ENCODE assay signal across 18 cellular contexts in the genomic region with DNA sequence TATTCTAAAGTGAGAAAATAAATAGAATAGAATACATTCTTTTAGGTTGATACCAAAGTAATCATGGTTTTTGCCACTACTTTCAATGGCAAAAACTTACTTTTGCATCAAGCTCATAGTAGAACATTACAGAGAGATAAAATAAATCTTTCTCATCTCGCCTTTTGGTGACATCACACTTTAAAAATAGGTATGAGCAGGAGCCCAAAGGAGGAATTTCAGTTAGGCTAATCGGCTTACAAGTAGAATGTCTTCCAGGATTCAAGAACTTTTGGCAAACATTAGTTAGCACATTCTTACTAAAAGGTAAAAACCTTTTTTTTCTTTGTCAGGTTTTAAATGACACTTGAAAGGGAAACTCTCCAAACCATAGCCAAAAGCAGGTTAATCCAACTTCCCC. TPM values are rescaled to one million over a fixed set of nuclear protein-coding genes. Genes with fewer than 3 reads are reported as not detected.
DNase-seq lines count a peak whose midpoint lies in the region; ATAC-seq, FAIRE-seq and TF ChIP-seq lines count a peak whose summit lies in the region.
"Had no signal": no experiment of that assay in that cellular context is flagged by ENCODE, and none has a peak within 500 bp of the region (broad histone marks: within the 10 kb centered on the region; RNA-seq: fewer than 3 reads in every experiment).

No MANE protein-coding gene starts in this region.

- H3K18ac ChIP-seq in mesendoderm (ENCODE audit: low read length): no peak overlapping the region

- H3K23ac ChIP-seq in mesendoderm (ENCODE audit: low read length): no peak overlapping the region

- H2BK120ac ChIP-seq in mesendoderm (ENCODE audit: low read depth, low read length): no peak overlapping the region

- peaks cover 48% of the 10 kb centered on the region for H3K4me1 ChIP-seq in left ventricle myocardium inferior
- H3K4me1 ChIP-seq in heart left ventricle: peaks cover 0 to 42% (median 5%) of the 10 kb centered on the region in 12 donors
- H3K4me1 ChIP-seq in mesendoderm (ENCODE audit: control insufficient read depth, low read depth, low read length): no peaks in the 10 kb centered on the region
- no peaks in the 10 kb centered on the region for H3K4me1 ChIP-seq in HepG2 (ENCODE audit: insufficient read depth, low read length)
- H3K4me1 ChIP-seq: A549 had no signal

- WGBS in heart left ventricle, 4 donors: 38 to 43% (median 42%) methylated on average over 2 of the region's 2 CpGs
- no CpG with 5 or more reads among the region's 2 CpGs for WGBS in mesendoderm (ENCODE audit: extremely low coverage, insufficient coverage, low lambda C conversion rate)
- WGBS in HepG2 (ENCODE audit: low lambda C conversion rate): 2% methylated on average over 2 of the region's 2 CpGs

- no peak for TF ChIP-seq RAD21 in HepG2 (CRISPR knock-in tag; IDR thresholded peaks at IDR 0.05)

- in situ Hi-C loops in HepG2 (cut with HindIII; ENCODE audit: extremely low pct_ligation_motif_present, low pct_unique_long_range_greater_than_20kb): loop anchor here (10.0 kb wide), 1 partner anchor 113 kb away; no protein-coding TSS in a partner anchor

- POLR2A ChIA-PET in HepG2 (lab: Yijun Ruan, JAX): no interaction called here

- TF ChIP-seq POLR2A in heart left ventricle (IDR thresholded peaks at IDR 0.05) (no peak), HepG2 (IDR thresholded peaks at IDR 0.05; ENCODE audit: insufficient read depth in 1 of 2, low read depth in 2 of 2, low read length in 2 of 2) (no peak)

- no peak for FAIRE-seq in HepG2 (lab: Jason Lieb, UNC)
- FAIRE-seq: A549, GM12892 had no signal

- intact Hi-C loops in left ventricle myocardium inferior (cut with micrococcal nuclease): loop anchor here (10.0 kb wide), 1 partner anchor 733 kb away; no protein-coding TSS in a partner anchor
- intact Hi-C loops in heart left ventricle (cut with DNase I): loop anchor here in 6 of 10 donors (10.0 kb wide), 5 partner anchors 113 to 943 kb away; no protein-coding TSS in a partner anchor
- intact Hi-C loops in HepG2 (cut with micrococcal nuclease; ENCODE audit: unreplicated experiment): no loop called here

- H4K5ac ChIP-seq in mesendoderm (ENCODE audit: low read length): no peak overlapping the region

- no TSS peak for BruUV-seq in HepG2 (replicated peaks; lab: Mats Ljungman, UMichigan)

- H4K8ac ChIP-seq in mesendoderm (ENCODE audit: low read depth, low read length): no peak overlapping the region

- no peaks in the 10 kb centered on the region for H4K20me1 ChIP-seq in HepG2 (ENCODE audit: insufficient read depth, low read length)

- H3K9ac ChIP-seq in mesendoderm (ENCODE audit: low read length) (no peak overlapping the region), HepG2 (ENCODE audit: insufficient read depth, low read depth, low read length) (no peak overlapping the region)

- H3K4me2 ChIP-seq in mesendoderm (ENCODE audit: low read length): no peak overlapping the region
- no peak overlapping the region for H3K4me2 ChIP-seq in HepG2 (ENCODE audit: low read depth, low read length)
- H3K4me2 ChIP-seq: A549 had no signal

- H2BK5ac ChIP-seq in mesendoderm (ENCODE audit: low read length): no peak overlapping the region

- no peaks in the 10 kb centered on the region for H3K9me3 ChIP-seq in left ventricle myocardium inferior (replicated peaks)
- no peaks in the 10 kb centered on the region for H3K9me3 ChIP-seq in heart left ventricle
- no peaks in the 10 kb centered on the region for H3K9me3 ChIP-seq in HepG2 (ENCODE audit: low read length)
- H3K9me3 ChIP-seq: A549 had no signal

- CTCF ChIA-PET in HepG2 (lab: Yijun Ruan, JAX; ENCODE audit: low intra/inter-chr PET ratio, low total read pairs): no interaction called here

- H3K4me3 ChIP-seq in left ventricle myocardium inferior (no peak overlapping the region), heart left ventricle (no peak overlapping the region), mesendoderm (ENCODE audit: low read length) (no peak overlapping the region), retinal pigment epithelial cell (ENCODE audit: low read length) (no peak overlapping the region), HepG2 (replicated peaks in 1 of 3; ENCODE audit: insufficient read depth in 1 of 3, low read depth in 2 of 3, low read length in 3 of 3) (no peak overlapping the region)
- H3K4me3 ChIP-seq: A549 had no signal

- no peak overlapping the region for H2BK15ac ChIP-seq in mesendoderm (replicated peaks; ENCODE audit: low read depth)

- H3K36me3 ChIP-seq in left ventricle myocardium inferior: no peaks in the 10 kb centered on the region
- no peaks in the 10 kb centered on the region for H3K36me3 ChIP-seq in heart left ventricle
- no peaks in the 10 kb centered on the region for H3K36me3 ChIP-seq in mesendoderm (ENCODE audit: control insufficient read depth, insufficient read depth, low read length)
- no peaks in the 10 kb centered on the region for H3K36me3 ChIP-seq in HepG2 (replicated peaks in 1 of 2; ENCODE audit: control insufficient read depth in 1 of 2, insufficient read depth in 2 of 2, low read length in 2 of 2)

- H3K79me2 ChIP-seq in mesendoderm (ENCODE audit: control insufficient read depth, insufficient read depth, low read length) (no peaks in the 10 kb centered on the region), HepG2 (ENCODE audit: insufficient read depth, low read length) (no peaks in the 10 kb centered on the region)

- no peaks in the 10 kb centered on the region for H3K27me3 ChIP-seq in left ventricle myocardium inferior (ENCODE audit: low read depth)
- H3K27me3 ChIP-seq in heart left ventricle: no peaks in the 10 kb centered on the region
- no peaks in the 10 kb centered on the region for H3K27me3 ChIP-seq in mesendoderm (ENCODE audit: insufficient read depth, low read length, poor library complexity)
- no peaks in the 10 kb centered on the region for H3K27me3 ChIP-seq in HepG2 (ENCODE audit: control insufficient read depth in 1 of 2, insufficient read depth in 2 of 2, low read length in 2 of 2)

- TF ChIP-seq CTCF in left ventricle myocardium inferior (IDR thresholded peaks at IDR 0.05; ENCODE audit: borderline replicate concordance) (no peak), heart left ventricle (IDR thresholded peaks at IDR 0.05) (no peak), retinal pigment epithelial cell (conservative IDR thresholded peaks at IDR 0.05; ENCODE audit: low read depth, low read length) (no peak), HepG2 (CRISPR knock-in tag; IDR thresholded peaks at IDR 0.05) (no peak)

- DNase-seq in left ventricle myocardium inferior (no peak), heart left ventricle (no peak), mesendoderm (peak; percentile 20), retinal pigment epithelial cell (ENCODE audit: low read depth) (peak; percentile 67), HepG2 (ENCODE audit: low spot score) (no peak), NCI-H1930 (lab: John Stamatoyannopoulos, UW) (no peak)
- DNase-seq: AML-193; CD4-positive, alpha-beta T cell; DMS153; DMS79; GDM1; GOT3; H7 had no signal

- no peak overlapping the region for H2AFZ ChIP-seq in HepG2 (ENCODE audit: low read length)

- no peak overlapping the region for H3K56ac ChIP-seq in mesendoderm (ENCODE audit: low read length)

- no peak overlapping the region for H3K4ac ChIP-seq in mesendoderm (ENCODE audit: low read depth, low read length)

- no peak overlapping the region for H2AK5ac ChIP-seq in mesendoderm (ENCODE audit: low read length)

- no peak for ATAC-seq in heart left ventricle
- no peak for ATAC-seq in activated CD4-positive, CD25-positive, alpha-beta regulatory T cell treated with anti-CD3 and anti-CD28 coated beads, Interleukin-2, amount 50 U/mL, for 24 hours
- ATAC-seq in HepG2: no peak
- ATAC-seq: A549 had no signal

- H3K27ac ChIP-seq in left ventricle myocardium inferior (replicated peaks): peak overlapping the region; percentile 1
- H3K27ac ChIP-seq in heart left ventricle: no peak overlapping the region
- H3K27ac ChIP-seq in mesendoderm (ENCODE audit: low read depth, low read length): no peak overlapping the region
- H3K27ac ChIP-seq in HepG2 (ENCODE audit: extremely low read length, insufficient read depth, low read length): no peak overlapping the region
- H3K27ac ChIP-seq: 22Rv1, A549, C4-2B had no signal

- TF ChIP-seq EP300 in HepG2 (IDR thresholded peaks at IDR 0.05; ENCODE audit: low read depth in 2 of 2, low read length in 2 of 2) (no peak), HepG2 (CRISPR knock-in tag; IDR thresholded peaks at IDR 0.05; ENCODE audit: borderline replicate concordance) (no peak)

- no peaks in the 10 kb centered on the region for H3K79me1 ChIP-seq in mesendoderm (ENCODE audit: low read length)

TF ChIP-seq in HepG2, 621 proteins besides CTCF, POLR2A, EP300 and RAD21 (continues in another document):
- TF ChIP-seq ZBTB21 (CRISPR knock-in tag; IDR thresholded peaks at IDR 0.05) (no peak), ZNF17 (CRISPR knock-in tag; IDR thresholded peaks at IDR 0.05) (no peak)

RNA-seq across cellular contexts. Expression of a gene that starts 59.7 kb away (rescaled TPM):
- total RNA-seq in left ventricle myocardium inferior (34.8 TPM), heart left ventricle (10 to 100 TPM; 13.5 to 48.4 (median 34.8) TPM), HepG2 (2016; rRNA removed; fragmentation: Illumina TruSeq; extraction: Trizol) (48.7 and 84.6 TPM in 2 replicates)
- polyA plus RNA-seq in heart left ventricle (10 to 100 TPM; 27.2 to 40.2 TPM), HepG2 (2011; rRNA removed) (4.2 and 6.4 TPM in 2 replicates)
- polyA plus RNA-seq in mesendoderm (2013, experiment 1 of 2): 157 TPM
- polyA plus RNA-seq in mesendoderm (2013, experiment 2 of 2): 149 TPM
- 22.7 and 23.9 TPM in 2 replicates for total RNA-seq in HepG2 (2016; cell fraction: cytosol; rRNA removed; fragmentation: Illumina TruSeq; extraction: Trizol; ENCODE audit: low read depth)
- total RNA-seq in HepG2 (2016; cell fraction: insoluble cytoplasmic fraction; rRNA removed; fragmentation: Illumina TruSeq; extraction: Trizol): 58.0 and 83.6 TPM in 2 replicates
- 35.7 and 38.1 TPM in 2 replicates for total RNA-seq in HepG2 (2016; cell fraction: membrane; rRNA removed; fragmentation: Illumina TruSeq; extraction: Trizol)
- 32.8 and 34.1 TPM in 2 replicates for total RNA-seq in HepG2 (2016; cell fraction: nucleus; rRNA removed; fragmentation: Illumina TruSeq; extraction: Trizol)
- 2.9 and 4.7 TPM in 2 replicates for polyA plus RNA-seq in HepG2 (2011; cell fraction: cytosol; rRNA removed)
- polyA plus RNA-seq in HepG2 (2011; cell fraction: nucleus; rRNA removed): 1.4 and 2.2 TPM in 2 replicates
- polyA plus RNA-seq in HepG2 (2012): 21.0 and 28.1 TPM in 2 replicates
- polyA plus RNA-seq in HepG2 (2016; cell fraction: cytosol; fragmentation: Illumina TruSeq; extraction: Trizol; ENCODE audit: low read depth): 25.4 and 39.7 TPM in 2 replicates
- 89.7 and 91.9 TPM in 2 replicates for polyA plus RNA-seq in HepG2 (2016; cell fraction: insoluble cytoplasmic fraction; fragmentation: Illumina TruSeq; extraction: Trizol; ENCODE audit: low read depth)
- 36.2 and 40.4 TPM in 2 replicates for polyA plus RNA-seq in HepG2 (2016; cell fraction: membrane; fragmentation: Illumina TruSeq; extraction: Trizol; ENCODE audit: low read depth)
- polyA plus RNA-seq in HepG2 (2016; cell fraction: nucleus; fragmentation: Illumina TruSeq; extraction: Trizol; ENCODE audit: insufficient read depth, low read depth): 38.0 and 40.1 TPM in 2 replicates
- polyA minus RNA-seq in HepG2 (2011; rRNA and poly(A)+ RNA removed; ENCODE audit: low replicate concordance): 6.4 and 8.1 TPM in 2 replicates
- 5.3 and 6.2 TPM in 2 replicates for polyA minus RNA-seq in HepG2 (2011; cell fraction: cytosol; rRNA and poly(A)+ RNA removed)
- 8.4 and 9.8 TPM in 2 replicates for polyA minus RNA-seq in HepG2 (2011; cell fraction: nucleus; rRNA and poly(A)+ RNA removed)

Comparison
In these comparisons a context has a peak if more than half of its experiments do, and no peak if none do; other contexts are left out.
1. DNase-seq: peak in mesendoderm (single experiment) and retinal pigment epithelial cell (single experiment); none in left ventricle myocardium inferior (single experiment), heart left ventricle (0 of 5), HepG2 (single experiment) and NCI-H1930 (0 of 2).